Comparison of ENCODE assay signal across 11 cellular contexts in the genomic region with DNA sequence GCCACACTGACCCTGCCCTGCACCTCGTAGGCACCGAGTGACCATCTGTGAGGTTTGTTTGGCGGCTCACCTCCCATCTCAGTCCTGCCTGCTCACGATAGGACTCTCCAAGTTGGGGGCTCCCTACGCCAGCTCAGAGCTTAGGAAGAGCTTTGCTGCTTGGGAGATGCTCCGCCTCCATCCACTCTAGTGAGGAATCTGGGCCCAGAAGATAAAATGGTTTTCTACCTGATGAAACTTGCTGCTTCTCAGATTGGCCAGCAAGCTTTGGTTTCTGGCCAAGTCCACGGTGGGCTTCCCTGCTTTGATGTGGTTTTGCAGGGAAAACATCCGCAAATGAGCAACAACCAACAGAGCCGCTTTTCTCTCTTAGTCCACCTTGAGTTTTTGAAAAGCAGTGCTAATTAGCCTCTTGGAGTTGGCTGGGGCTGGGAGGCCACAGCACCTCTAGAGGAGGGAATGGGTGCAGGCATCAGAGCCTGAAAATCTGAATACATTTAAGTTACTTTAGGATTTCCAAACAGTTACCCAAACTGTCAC. TPM values are rescaled to one million over a fixed set of nuclear protein-coding genes. Genes with fewer than 3 reads are reported as not detected.
DNase-seq lines count a peak whose midpoint lies in the region; ATAC-seq, FAIRE-seq and TF ChIP-seq lines count a peak whose summit lies in the region.
"Had no signal": no experiment of that assay in that cellular context is flagged by ENCODE, and none has a peak within 500 bp of the region (broad histone marks: within the 10 kb centered on the region; RNA-seq: fewer than 3 reads in every experiment).

No MANE protein-coding gene starts in this region.

- no peaks in the 10 kb centered on the region for H3K4me1 Mint-ChIP-seq in Caco-2 (ENCODE audit: low read depth, unreplicated experiment)
- peaks cover 21% of the 10 kb centered on the region for H3K4me1 Mint-ChIP-seq in WTC11

- H3K27ac ChIP-seq in HL-60 (replicated peaks) = no peak overlapping the region
- peak overlapping the region; percentile 88 for H3K27ac ChIP-seq in HepG2 (ENCODE audit: extremely low read length, insufficient read depth, low read length)
- no peak overlapping the region for H3K27ac ChIP-seq in prostate gland
- H3K27ac ChIP-seq: adrenal gland, SK-N-MC had no signal

- H3K27me3 Mint-ChIP-seq in Caco-2 (ENCODE audit: insufficient read depth, unreplicated experiment) (peaks cover 11% of the 10 kb centered on the region), WTC11 (ENCODE audit: low read depth) (no peaks in the 10 kb centered on the region; the same call in 1 of the 2 replicates)

- TF ChIP-seq EP300 in HepG2 (IDR thresholded peaks at IDR 0.05; ENCODE audit: low read depth in 2 of 2, low read length in 2 of 2) = peak in 1 of 2 experiments; percentile 92; a peak in 2 of 4 replicates
- TF ChIP-seq EP300 in HepG2 (CRISPR knock-in tag; IDR thresholded peaks at IDR 0.05; ENCODE audit: borderline replicate concordance) = peak; percentile 90

- TF ChIP-seq RAD21 in HepG2 (CRISPR knock-in tag; IDR thresholded peaks at IDR 0.05) = peak; percentile 79

- H3K9me3 ChIP-seq in Caco-2 = no peaks in the 10 kb centered on the region
- H3K9me3 ChIP-seq in HepG2 (ENCODE audit: low read length) = no peaks in the 10 kb centered on the region
- H3K9me3 ChIP-seq in prostate gland = no peaks in the 10 kb centered on the region
- H3K9me3 ChIP-seq in MG63 = no peaks in the 10 kb centered on the region
- H3K9me3 ChIP-seq: adrenal gland had no signal

- H3K79me2 ChIP-seq in HepG2 (ENCODE audit: insufficient read depth, low read length) = no peaks in the 10 kb centered on the region

- intact Hi-C loops in Caco-2 (cut with micrococcal nuclease; ENCODE audit: unreplicated experiment) (no loop called here), HepG2 (cut with micrococcal nuclease; ENCODE audit: unreplicated experiment) (loop anchor here (1.0 to 5.0 kb wide), 3 partner anchors 21 to 95 kb away; no protein-coding TSS in a partner anchor), prostate gland (cut with DNase I) (no loop called here)

- H3K9me3 Mint-ChIP-seq in Caco-2 (ENCODE audit: unreplicated experiment) (no peaks in the 10 kb centered on the region), WTC11 (no peaks in the 10 kb centered on the region)

- H3K27me3 ChIP-seq in Caco-2 (replicated peaks; ENCODE audit: control insufficient read depth, insufficient read depth, low read length) (no peaks in the 10 kb centered on the region), HL-60 (ENCODE audit: insufficient read depth, poor library complexity, severe bottlenecking) (no peaks in the 10 kb centered on the region), HepG2 (ENCODE audit: control insufficient read depth in 1 of 2, insufficient read depth in 2 of 2, low read length in 2 of 2) (no peaks in the 10 kb centered on the region), prostate gland (replicated peaks; ENCODE audit: insufficient read depth) (no peaks in the 10 kb centered on the region), MG63 (no peaks in the 10 kb centered on the region; the same call in 1 of the 2 replicates)
- H3K27me3 ChIP-seq: adrenal gland had no signal

- H3K4me2 ChIP-seq in HepG2 (ENCODE audit: low read depth, low read length) = peak overlapping the region; percentile 68

- 27% methylated on average over 9 of the region's 9 CpGs for WGBS in HepG2 (ENCODE audit: low lambda C conversion rate)
- WGBS in prostate gland = 32% methylated on average over 9 of the region's 9 CpGs

- H3K36me3 Mint-ChIP-seq in Caco-2 (ENCODE audit: insufficient read depth, unreplicated experiment) (no peaks in the 10 kb centered on the region), WTC11 (no peaks in the 10 kb centered on the region)

- POLR2A ChIA-PET in Caco-2 (lab: Charles Lee) = no interaction called here
- POLR2A ChIA-PET in WTC11 (lab: Charles Lee) = interaction anchor here (0.6 to 1.3 kb wide), 3 partner anchors 8 to 43 kb away, joined by 3 read pairs; a partner anchor contains a TSS
- POLR2A ChIA-PET in HepG2 (lab: Yijun Ruan, JAX) = interaction anchor here (0.9 to 4.2 kb wide), 8 partner anchors 9 to 468 kb away, joined by 3 to 66 read pairs (median 10); a partner anchor contains a TSS

- H3K27ac Mint-ChIP-seq in Caco-2 (ENCODE audit: unreplicated experiment) (no peak overlapping the region), WTC11 (no peak overlapping the region; the same call in 1 of the 2 replicates)

- ATAC-seq in WTC11 (peak; percentile 95), HepG2 (peak; percentile 80)

- no peak overlapping the region for H3K9ac ChIP-seq in HepG2 (ENCODE audit: insufficient read depth, low read depth, low read length)

- in situ Hi-C loops in HepG2 (cut with HindIII; ENCODE audit: extremely low pct_ligation_motif_present, low pct_unique_long_range_greater_than_20kb) = no loop called here

- peak overlapping the region; percentile 24 for H2AFZ ChIP-seq in HepG2 (ENCODE audit: low read length)

- peak in 1 of 2 experiments; percentile 50 for DNase-seq in Caco-2
- DNase-seq in HL-60 (ENCODE audit: low read depth in 1 of 2, low spot score in 1 of 2) = peak in 1 of 2 experiments; percentile 8
- DNase-seq in WTC11 (ENCODE audit: low spot score) = peak; percentile 56
- DNase-seq in HepG2 (ENCODE audit: low spot score) = peak; percentile 90
- DNase-seq in prostate gland (ENCODE audit: low spot score) = no peak
- DNase-seq in MG63 = no peak
- DNase-seq in SIG-M5 treated with dmso at 0.1 percent for 504 hours (lab: John Stamatoyannopoulos, UW; ENCODE audit: unreplicated experiment) = no peak
- no peak for DNase-seq in NCI-H510A treated with DMSO at 0.1 percent for 48 hours (lab: John Stamatoyannopoulos, UW)
- DNase-seq: adrenal gland had no signal

- CTCF ChIA-PET in Caco-2 (lab: Charles Lee) = no interaction called here
- CTCF ChIA-PET in WTC11 (lab: Charles Lee) = interaction anchor here (0.7 to 2.9 kb wide), 15 partner anchors 9 to 430 kb away, joined by 3 to 27 read pairs (median 4); no protein-coding TSS in a partner anchor
- CTCF ChIA-PET in HepG2 (lab: Yijun Ruan, JAX; ENCODE audit: low intra/inter-chr PET ratio, low total read pairs) = interaction anchor here (0.9 to 2.7 kb wide), 5 partner anchors 20 to 243 kb away, joined by 3 to 24 read pairs (median 3); no protein-coding TSS in a partner anchor

- BruUV-seq in Caco-2 (replicated peaks; lab: Mats Ljungman, UMichigan) (no TSS peak), HepG2 (replicated peaks; lab: Mats Ljungman, UMichigan) (no TSS peak)

- FAIRE-seq in HepG2 (lab: Jason Lieb, UNC) = peak; percentile 85

- H3K4me3 ChIP-seq in Caco-2 (ENCODE audit: low read depth, low read length) (no peak overlapping the region), HL-60 (replicated peaks; ENCODE audit: insufficient read depth, low read length) (no peak overlapping the region), HepG2 (replicated peaks in 1 of 3; ENCODE audit: insufficient read depth in 1 of 3, low read depth in 2 of 3, low read length in 3 of 3) (peak overlapping the region in 1 of 3 experiments; percentile 47; a peak in 2 of 6 replicates), prostate gland (no peak overlapping the region), MG63 (no peak overlapping the region)
- H3K4me3 ChIP-seq: adrenal gland, lung, SK-N-MC had no signal

- TF ChIP-seq CTCF in Caco-2 (IDR thresholded peaks at IDR 0.05; ENCODE audit: insufficient read depth in 1 of 2, low read depth in 1 of 2, low read length in 1 of 2, severe bottlenecking in 1 of 2, unreplicated experiment in 1 of 2) = peak; percentile 38 to 76
- peak; percentile 12 for TF ChIP-seq CTCF in HL-60 (IDR thresholded peaks at IDR 0.05; ENCODE audit: insufficient read depth, low read length)
- peak; percentile 57 for TF ChIP-seq CTCF in WTC11 (IDR thresholded peaks at IDR 0.05)
- peak; percentile 69 for TF ChIP-seq CTCF in HepG2 (CRISPR knock-in tag; IDR thresholded peaks at IDR 0.05)
- peak in 1 of 4 experiments; percentile 21 for TF ChIP-seq CTCF in prostate gland (IDR thresholded peaks at IDR 0.05)

- H3K4me3 Mint-ChIP-seq in Caco-2 (ENCODE audit: unreplicated experiment) (no peak overlapping the region), WTC11 (peak overlapping the region; percentile 44; the same call in 1 of the 2 replicates)

- H3K36me3 ChIP-seq in Caco-2 (ENCODE audit: control insufficient read depth, insufficient read depth, low read length) = no peaks in the 10 kb centered on the region
- H3K36me3 ChIP-seq in HepG2 (replicated peaks in 1 of 2; ENCODE audit: control insufficient read depth in 1 of 2, insufficient read depth in 2 of 2, low read length in 2 of 2) = no peaks in the 10 kb centered on the region
- H3K36me3 ChIP-seq in prostate gland = no peaks in the 10 kb centered on the region
- H3K36me3 ChIP-seq in MG63 = no peaks in the 10 kb centered on the region
- H3K36me3 ChIP-seq: adrenal gland had no signal

- H3K4me1 ChIP-seq in Caco-2 (peaks cover 10% of the 10 kb centered on the region; the same call in 1 of the 2 replicates), HepG2 (ENCODE audit: insufficient read depth, low read length) (peaks cover 63% of the 10 kb centered on the region), prostate gland (replicated peaks) (no peaks in the 10 kb centered on the region)
- H3K4me1 ChIP-seq: adrenal gland had no signal

- no peak for TF ChIP-seq POLR2A in HepG2 (IDR thresholded peaks at IDR 0.05; ENCODE audit: insufficient read depth in 1 of 2, low read depth in 2 of 2, low read length in 2 of 2)
- TF ChIP-seq POLR2A in prostate gland (IDR thresholded peaks at IDR 0.05) = no peak

- H4K20me1 ChIP-seq in HepG2 (ENCODE audit: insufficient read depth, low read length) = no peaks in the 10 kb centered on the region

RNA-seq across cellular contexts. Expression of a gene that starts 42.2 kb away (rescaled TPM):
- total RNA-seq in Caco-2 (2022) (20.0 and 23.0 TPM in 2 replicates), WTC11 (2021) (10.5 to 15.7 TPM (median 15.1 TPM) in 3 replicates), HepG2 (2016; rRNA removed; fragmentation: Illumina TruSeq; extraction: Trizol) (not detected in 2 replicates), prostate gland (10 to 100 TPM in 1 of 2 donors, 1 to 10 TPM in 1; 2.6 to 47.7 TPM)
- total RNA-seq in HepG2 (2016; cell fraction: cytosol; rRNA removed; fragmentation: Illumina TruSeq; extraction: Trizol; ENCODE audit: low read depth) = not detected in 2 replicates
- not detected in 2 replicates for total RNA-seq in HepG2 (2016; cell fraction: insoluble cytoplasmic fraction; rRNA removed; fragmentation: Illumina TruSeq; extraction: Trizol)
- not detected in 2 replicates for total RNA-seq in HepG2 (2016; cell fraction: membrane; rRNA removed; fragmentation: Illumina TruSeq; extraction: Trizol)
- not detected in 2 replicates for total RNA-seq in HepG2 (2016; cell fraction: nucleus; rRNA removed; fragmentation: Illumina TruSeq; extraction: Trizol)
- polyA plus RNA-seq in HepG2 (2011; rRNA removed) = not detected in 2 replicates
- not detected in 2 replicates for polyA plus RNA-seq in HepG2 (2011; cell fraction: cytosol; rRNA removed)
- not detected in 2 replicates for polyA plus RNA-seq in HepG2 (2011; cell fraction: nucleus; rRNA removed)
- polyA plus RNA-seq in HepG2 (2012) = not detected in 2 replicates
- not detected in 2 replicates for polyA plus RNA-seq in HepG2 (2016; cell fraction: cytosol; fragmentation: Illumina TruSeq; extraction: Trizol; ENCODE audit: low read depth)
- polyA plus RNA-seq in HepG2 (2016; cell fraction: insoluble cytoplasmic fraction; fragmentation: Illumina TruSeq; extraction: Trizol; ENCODE audit: low read depth) = not detected in 2 replicates
- polyA plus RNA-seq in HepG2 (2016; cell fraction: membrane; fragmentation: Illumina TruSeq; extraction: Trizol; ENCODE audit: low read depth) = not detected in 2 replicates
- not detected in 2 replicates for polyA plus RNA-seq in HepG2 (2016; cell fraction: nucleus; fragmentation: Illumina TruSeq; extraction: Trizol; ENCODE audit: insufficient read depth, low read depth)
- not detected in 2 replicates for polyA minus RNA-seq in HepG2 (2011; rRNA and poly(A)+ RNA removed; ENCODE audit: low replicate concordance)
- not detected in 2 replicates for polyA minus RNA-seq in HepG2 (2011; cell fraction: cytosol; rRNA and poly(A)+ RNA removed)
- not detected in 2 replicates for polyA minus RNA-seq in HepG2 (2011; cell fraction: nucleus; rRNA and poly(A)+ RNA removed)
- total RNA-seq in MG63 (2014; rRNA removed; shearing (Covaris generic); ENCODE audit: low replicate concordance) = 5.9 and 20.0 TPM in 2 replicates

Comparison
In these comparisons a context has a peak if more than half of its experiments do, and no peak if none do; other contexts are left out.
1. DNase-seq: peak in WTC11 (single experiment) and HepG2 (single experiment); none in prostate gland (single experiment), MG63 (single experiment), SIG-M5 treated with dmso at 0.1 percent for 504 hours (single experiment) and NCI-H510A treated with DMSO at 0.1 percent for 48 hours (single experiment).